Comparison of ENCODE assay signal across 38 cellular contexts in the genomic region with DNA sequence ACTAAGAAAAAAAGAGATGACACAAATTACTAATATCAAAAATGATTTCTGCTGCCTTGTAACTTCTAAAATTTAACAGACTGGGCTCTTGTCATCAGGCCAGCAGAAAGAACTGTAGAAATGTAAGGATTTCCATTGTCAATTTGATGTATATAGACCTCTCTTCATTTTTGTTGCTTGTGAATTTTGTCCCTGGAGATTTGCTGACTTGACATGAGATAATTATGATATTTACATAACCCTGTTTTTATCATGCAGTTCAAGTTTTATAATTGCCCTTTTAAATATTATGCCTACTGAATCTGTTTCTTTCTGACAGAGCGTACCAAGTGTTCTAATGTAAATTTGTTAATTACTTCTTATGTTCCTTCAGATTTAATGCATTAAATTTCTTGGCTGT. TPM values are rescaled to one million over a fixed set of nuclear protein-coding genes. Genes with fewer than 3 reads are reported as not detected.
"Had no signal": no experiment of that assay in that cellular context is flagged by ENCODE, and none has a peak within 500 bp of the region (broad histone marks: within the 10 kb centered on the region; RNA-seq: fewer than 3 reads in every experiment).

No MANE protein-coding gene starts in this region.

- FAIRE-seq: astrocyte, bronchial epithelial cell had no signal

- DNase-seq: activated effector memory CD4-positive, alpha-beta T cell treated with anti-CD3 and anti-CD28 coated beads, Interleukin-2, amount 50 U/mL, for 16 hours; activated effector memory CD4-positive, alpha-beta T cell treated with Interleukin-2 at 50 U/mL for 16 hours; activated gamma-delta T cell; activated gamma-delta T cell treated with Interleukin-2 at 50 U/mL for 16 hours; activated naive CD4-positive, alpha-beta T cell; activated naive CD4-positive, alpha-beta T cell treated with anti-CD3 and anti-CD28 coated beads for 36 hours; activated naive CD4-positive, alpha-beta T cell treated with anti-CD3 and anti-CD28 coated beads, Interleukin-2, amount 10 ng/mL, durations not matched to agents 7 days and 5 days; activated naive CD4-positive, alpha-beta T cell treated with anti-CD3 and anti-CD28 coated beads, Interleukin-2, amount 50 U/mL, for 16 hours; activated naive CD4-positive, alpha-beta T cell treated with Interleukin-2 at 50 U/mL for 16 hours; activated naive CD8-positive, alpha-beta T cell treated with anti-CD3 and anti-CD28 coated beads for 36 hours; activated naive CD8-positive, alpha-beta T cell treated with anti-CD3 and anti-CD28 coated beads, Interleukin-2, amount 10 ng/mL, durations not matched to agents 7 days and 5 days; activated naive CD8-positive, alpha-beta T cell treated with anti-CD3 and anti-CD28 coated beads, Interleukin-2, amount 50 U/mL, for 24 hours; activated T-cell treated with anti-CD3 and anti-CD28 coated beads, Interleukin-2, amount 50 U/mL, for 24 hours; activated T-cell treated with anti-CD3 and anti-CD28 coated beads, Interleukin-2, amount 50 U/mL, for 4 hours; activated T-cell treated with anti-CD3 and anti-CD28 coated beads, Interleukin-2, amount 50 U/mL, for 48 hours; activated T-cell treated with anti-CD3 and anti-CD28 coated beads, Interleukin-2, amount 50 U/mL, for 72 hours; adrenal gland; amniotic stem cell; amygdala; anterior cingulate cortex; aorta; body of pancreas; brain microvascular endothelial cell; caudate nucleus; central memory CD4-positive, alpha-beta T cell; cerebellar nuclear complex had no signal

- ATAC-seq: activated naive CD4-positive, alpha-beta T cell treated with anti-CD3 and anti-CD28 coated beads, Interleukin-2, amount 50 U/mL, for 72 hours; activated naive CD8-positive, alpha-beta T cell treated with anti-CD3 and anti-CD28 coated beads, Interleukin-2, amount 50 U/mL, for 24 hours; activated T-cell treated with anti-CD3 and anti-CD28 coated beads, Interleukin-2, amount 50 U/mL, for 4 hours; activated T-cell treated with anti-CD3 and anti-CD28 coated beads, Interleukin-2, amount 50 U/mL, for 72 hours; activated T-helper 17 cell treated with anti-CD3 and anti-CD28 coated beads, Interleukin-2, amount 50 U/mL, for 72 hours; body of pancreas had no signal

- H3K4me1 ChIP-seq: adrenal gland, ascending aorta, body of pancreas, breast epithelium had no signal

- H3K27ac ChIP-seq: adrenal gland, ascending aorta, body of pancreas, brain microvascular endothelial cell, breast epithelium, cardiac muscle cell had no signal

- H3K27me3 ChIP-seq: adrenal gland, ascending aorta, body of pancreas, brain microvascular endothelial cell, breast epithelium, cardiac muscle cell had no signal

- H3K9me3 ChIP-seq: adrenal gland, body of pancreas had no signal

- H3K4me3 ChIP-seq: adrenal gland, ascending aorta, body of pancreas, breast epithelium, cardiac muscle cell had no signal

- H3K36me3 ChIP-seq: adrenal gland, ascending aorta, brain microvascular endothelial cell, breast epithelium, cardiac muscle cell had no signal

RNA-seq across cellular contexts. Expression of gene TMEM215, which starts 23.9 kb away (rescaled TPM):
- total RNA-seq: activated naive CD4-positive, alpha-beta T cell treated with anti-CD3 and anti-CD28 coated beads for 36 hours; activated naive CD4-positive, alpha-beta T cell treated with anti-CD3 and anti-CD28 coated beads, Interleukin-2, amount 50 U/mL, for 72 hours; activated naive CD8-positive, alpha-beta T cell treated with anti-CD3 and anti-CD28 coated beads for 36 hours; activated naive CD8-positive, alpha-beta T cell treated with anti-CD3 and anti-CD28 coated beads, Interleukin-2, amount 10 ng/mL, durations not matched to agents 7 days and 5 days; activated T-cell treated with anti-CD3 and anti-CD28 coated beads, Interleukin-2, amount 50 U/mL, for 4 hours; activated T-cell treated with anti-CD3 and anti-CD28 coated beads, Interleukin-2, amount 50 U/mL, for 72 hours; activated T-helper 1 cell treated with anti-CD3 and anti-CD28 coated beads, Interleukin-12 subunit alpha, Interleukin-12 subunit beta, Interleukin-2, Interleukin-4 antibody, amounts not matched to agents 30 ng/mL and 10 ng/mL and 1 ng/mL, durations not matched to agents 14 hours and 24 hours and 36 hours; activated T-helper 17 cell treated with anti-CD3 and anti-CD28 coated beads, Interleukin-2, amount 50 U/mL, for 72 hours; activated T-helper 2 cell treated with anti-CD3 and anti-CD28 coated beads, Interferon-gamma antibody, Interleukin-2, Interleukin-4, amounts not matched to agents 10 μg/mL and 5 μg/mL and 100 μg/mL, durations not matched to agents 14 hours and 24 hours and 36 hours; adrenal gland; aorta; body of pancreas; breast epithelium; bronchial epithelial cell; cardiac muscle cell; cardiac septum; chondrocyte had no signal
- polyA plus RNA-seq: adipose tissue, aorta, cardiac muscle cell had no signal
